Comparison of ENCODE assay signal across 8 cellular contexts in the genomic region with DNA sequence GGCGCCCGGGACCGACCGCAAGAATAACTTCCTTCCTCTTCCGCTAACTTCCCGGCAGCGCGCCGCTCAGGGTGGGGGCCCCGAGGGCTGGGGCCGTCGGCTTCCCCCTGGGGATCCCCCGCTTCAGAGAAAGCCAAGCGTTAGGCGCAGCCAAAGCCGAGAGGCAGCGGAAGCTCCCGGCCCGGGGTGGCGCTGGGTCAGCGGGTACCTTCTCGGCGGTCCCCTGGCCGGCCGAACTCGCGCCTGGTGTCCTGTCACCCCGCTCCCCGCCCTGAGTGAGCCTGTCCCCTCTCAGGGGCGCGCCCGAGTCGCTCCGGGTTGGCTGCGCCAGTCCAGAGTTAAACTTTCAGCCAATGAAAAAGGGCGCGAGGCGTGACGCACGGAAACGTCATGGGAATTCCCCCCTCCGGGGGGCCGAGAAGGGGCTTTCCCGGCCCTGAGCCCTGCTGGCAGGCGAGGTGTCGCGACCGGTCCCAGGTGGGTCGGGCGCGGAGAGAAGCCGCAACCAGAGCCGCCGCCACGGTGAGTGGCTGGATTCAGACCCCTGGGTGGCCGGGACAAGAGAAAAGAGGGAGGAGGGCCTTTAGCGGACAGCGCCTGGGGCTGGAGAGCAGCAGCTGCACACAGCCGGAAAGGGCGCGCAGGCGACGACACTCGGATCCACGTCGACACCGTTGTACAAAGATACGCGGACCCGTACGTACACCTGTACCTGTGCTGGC. TPM values are rescaled to one million over a fixed set of nuclear protein-coding genes. Genes with fewer than 3 reads are reported as not detected.
A peak's percentile ranks its signal among the peaks of the same experiment; 100 is the strongest.
DNase-seq lines count a peak whose midpoint lies in the region; ATAC-seq and TF ChIP-seq lines count a peak whose summit lies in the region.

No MANE protein-coding gene starts in this region.

- no peaks in the 10 kb centered on the region for H3K36me3 Mint-ChIP-seq in neural crest cell (ENCODE audit: low read depth)

- peaks cover 33% of the 10 kb centered on the region for H3K4me1 Mint-ChIP-seq in neural crest cell

- intact Hi-C loops in stomach (cut with DNase I; ENCODE audit: low total_unique reads): no loop called here

- H3K27ac ChIP-seq in RWPE1 (peak overlapping the region; percentile 85), stomach (peak overlapping the region; percentile 96 to 99 (median 98))

- H3K36me3 ChIP-seq in stomach: peaks cover 0 to 23% (median 21%) of the 10 kb centered on the region in 4 donors

- peak; percentile 81 for DNase-seq in DMS114 treated with DMSO at 0.1 percent for 48 hours (lab: John Stamatoyannopoulos, UW; ENCODE audit: unreplicated experiment)
- peak; percentile 93 for DNase-seq in HT-29 (ENCODE audit: low spot score)
- DNase-seq in RWPE1 (ENCODE audit: low spot score): peak; percentile 97
- DNase-seq in activated effector memory CD4-positive, alpha-beta T cell treated with Interleukin-2 at 50 U/mL for 16 hours: peak; percentile 95
- peak; percentile 77 for DNase-seq in fibroblast of the conjunctiva (ENCODE audit: low read depth)
- peak; percentile 87 for DNase-seq in neural crest cell (ENCODE audit: low read depth, low spot score)
- peak; percentile 96 for DNase-seq in stomach

- peak overlapping the region; percentile 58 to 68 (median 62) for H3K4me3 ChIP-seq in stomach

- H3K27ac Mint-ChIP-seq in neural crest cell (ENCODE audit: unreplicated experiment): no peak overlapping the region

- no peaks in the 10 kb centered on the region for H3K9me3 Mint-ChIP-seq in neural crest cell

- H3K4me1 ChIP-seq in stomach: peaks cover 28 to 52% (median 44%) of the 10 kb centered on the region in 4 donors

- H3K27me3 ChIP-seq in stomach: no peaks in the 10 kb centered on the region

- no peaks in the 10 kb centered on the region for H3K9me3 ChIP-seq in stomach

- peak; percentile 68 for ATAC-seq in GM21360 (IDR thresholded peaks at IDR 0.05; ENCODE audit: unreplicated experiment)

- CTCF ChIA-PET in RWPE1 (lab: Yijun Ruan, JAX): interaction anchor here (0.6 to 7.6 kb wide), 19 partner anchors 8 to 783 kb away, joined by 3 to 108 read pairs (median 7); partner anchors contain the start of genes C10orf95 and FBXL15

- H3K4me3 Mint-ChIP-seq in neural crest cell: peak overlapping the region; percentile 92

- TF ChIP-seq POLR2A in stomach (IDR thresholded peaks at IDR 0.05): peak in 2 of 4 donors; percentile 49 to 62

- POLR2A ChIA-PET in RWPE1 (lab: Yijun Ruan, JAX; ENCODE audit: low non-redundant PET): interaction anchor here (0.6 to 2.4 kb wide), 4 partner anchors 9 to 180 kb away, joined by 3 to 14 read pairs (median 5); partner anchors contain the start of gene FBXL15

- 0 to 1% (median 0%) methylated on average over 19 to 71 of the region's 71 CpGs for WGBS in stomach, 5 donors

- TF ChIP-seq CTCF in RWPE1 (conservative IDR thresholded peaks at IDR 0.05; ENCODE audit: low read depth): peak; percentile 66
- peak; percentile 99 for TF ChIP-seq CTCF in neural crest cell (conservative IDR thresholded peaks at IDR 0.05)
- TF ChIP-seq CTCF in stomach (IDR thresholded peaks at IDR 0.05): peak in 3 of 7 experiments; percentile 5 to 94 (median 92)

- TF ChIP-seq EP300 in stomach (IDR thresholded peaks at IDR 0.05): peak; percentile 59

- peaks cover 33% of the 10 kb centered on the region for H3K27me3 Mint-ChIP-seq in neural crest cell (ENCODE audit: low read depth)

RNA-seq across cellular contexts. Expression of gene NFKB2, which starts 1.3 kb away (rescaled TPM):
- total RNA-seq in HT-29 (2014; rRNA removed; shearing (Covaris generic)): 27.5 and 38.4 TPM in 2 replicates
- total RNA-seq in neural crest cell: 22.9 and 26.1 TPM in 2 replicates
- 10 to 100 TPM in 4 of 5 donors, 1 to 10 TPM in 1; 9.7 to 84.0 (median 26.7) TPM for total RNA-seq in stomach
- polyA plus RNA-seq in stomach: 10 to 100 TPM; 19.2 to 25.6 (median 20.0) TPM

RNA-seq across cellular contexts. Expression of gene PSD, which starts 24.3 kb away (rescaled TPM):
- 0.18 and 0.47 TPM in 2 replicates for total RNA-seq in HT-29 (2014; rRNA removed; shearing (Covaris generic))
- total RNA-seq in neural crest cell: 36.1 and 37.4 TPM in 2 replicates
- 10 to 100 TPM; 24.5 to 74.7 (median 24.6) TPM for total RNA-seq in stomach
- polyA plus RNA-seq in stomach: 10 to 100 TPM in 1 of 3 donors, 1 to 10 TPM in 2; 2.2 to 10.4 (median 2.3) TPM

RNA-seq across cellular contexts. Expression of gene FBXL15, which starts 26.4 kb away (rescaled TPM):
- 25.5 and 49.5 TPM in 2 replicates for total RNA-seq in HT-29 (2014; rRNA removed; shearing (Covaris generic))
- total RNA-seq in neural crest cell (24.8 and 25.6 TPM in 2 replicates), stomach (100 to 1,000 TPM in 1 of 5 donors, 10 to 100 TPM in 2, 1 to 10 TPM in 2; 3.5 to 315 (median 15.6) TPM)
- polyA plus RNA-seq in stomach: 10 to 100 TPM; 19.2 to 21.4 (median 20.4) TPM

RNA-seq across cellular contexts. Expression of gene CUEDC2, which starts 38.1 kb away (rescaled TPM):
- 37.0 and 38.6 TPM in 2 replicates for total RNA-seq in HT-29 (2014; rRNA removed; shearing (Covaris generic))
- total RNA-seq in neural crest cell (118 and 121 TPM in 2 replicates), stomach (100 to 1,000 TPM in 1 of 5 donors, 10 to 100 TPM in 4; 15.9 to 145 (median 31.8) TPM)
- 10 to 100 TPM; 48.6 to 59.2 (median 49.2) TPM for polyA plus RNA-seq in stomach

RNA-seq across cellular contexts. Expression of gene C10orf95, which starts 57.1 kb away (rescaled TPM):
- total RNA-seq in HT-29 (2014; rRNA removed; shearing (Covaris generic)): 4.5 and 11.7 TPM in 2 replicates
- 0.21 and 0.27 TPM in 2 replicates for total RNA-seq in neural crest cell
- 1 to 10 TPM in 1 of 5 donors, not detected in 4; 8.0 TPM for total RNA-seq in stomach
- under 1 TPM; 0.46 to 0.62 (median 0.53) TPM for polyA plus RNA-seq in stomach

Comparison
In these comparisons a context has a peak if more than half of its experiments do, and no peak if none do; other contexts are left out.
1. Peak in every context shown above with its lines: DNase-seq, ATAC-seq, H3K4me3 ChIP-seq and H3K27ac ChIP-seq.
2. RNA of gene PSD, which starts 24.3 kb away (total RNA-seq): 36.1 to 37.4 TPM in neural crest cell and 24.5 to 74.7 TPM in stomach; 0.18 to 0.47 TPM in HT-29; every median in the first group is over 10 times any median in the second.